In genomic region chr2:190563109-190563508, GRCh38 we compare ENCODE assay signal across 12 cellular contexts. TPM values are rescaled to one million over a fixed set of nuclear protein-coding genes. Genes with fewer than 3 reads are reported as not detected.
DNase-seq lines count a peak whose midpoint lies in the region; ATAC-seq and TF ChIP-seq lines count a peak whose summit lies in the region.
"Had no signal": no experiment of that assay in that cellular context is flagged by ENCODE, and none has a peak within 500 bp of the region (broad histone marks: within the 10 kb centered on the region; RNA-seq: fewer than 3 reads in every experiment).

No MANE protein-coding gene starts in this region.

- H3K4me1 Mint-ChIP-seq in naive thymus-derived CD8-positive, alpha-beta T cell = peaks cover 14 to 25% (median 16%) of the 10 kb centered on the region in 4 donors
- H3K4me1 Mint-ChIP-seq in stimulated activated naive B cell treated with anti-CD40 and anti-IgM and Interleukin-4, amounts not matched to agents 10 μg/mL and 1 μg/mL and 100 μg/mL, for 72 hours = peaks cover 6 to 7% of the 10 kb centered on the region in 2 donors

- H3K4me3 ChIP-seq in esophagus muscularis mucosa = no peak overlapping the region

- no peaks in the 10 kb centered on the region for H3K27me3 Mint-ChIP-seq in naive thymus-derived CD8-positive, alpha-beta T cell
- no peaks in the 10 kb centered on the region for H3K27me3 Mint-ChIP-seq in stimulated activated naive B cell treated with anti-CD40 and anti-IgM and Interleukin-4, amounts not matched to agents 10 μg/mL and 1 μg/mL and 100 μg/mL, for 72 hours

- peak; percentile 19 to 22 for DNase-seq in activated CD8-positive, alpha-beta memory T cell treated with anti-CD3 and anti-CD28 coated beads for 1 hour (ENCODE audit: extremely low read depth in 1 of 2, low read depth in 1 of 2)
- DNase-seq in activated CD8-positive, alpha-beta memory T cell treated with anti-CD3 and anti-CD28 coated beads for 24 hours = no peak
- DNase-seq in activated T-cell treated with anti-CD3 and anti-CD28 coated beads for 4 hours = peak; percentile 85
- DNase-seq in naive thymus-derived CD8-positive, alpha-beta T cell = peak in 3 of 10 donors; percentile 8 to 13 (median 12)
- no peak for DNase-seq in stimulated activated naive B cell treated with anti-CD40 and anti-IgM and Interleukin-4, amounts not matched to agents 10 μg/mL and 1 μg/mL and 100 μg/mL, for 72 hours
- DNase-seq in GM10266 (ENCODE audit: extremely low spot score) = no peak
- DNase-seq in esophagus muscularis mucosa (ENCODE audit: extremely low spot score) = no peak
- no peak for DNase-seq in amniotic stem cell (lab: John Stamatoyannopoulos, UW)
- DNase-seq: ACHN, Kasumi-1, left cardiac atrium had no signal

- TF ChIP-seq POLR2A in esophagus muscularis mucosa (IDR thresholded peaks at IDR 0.05; ENCODE audit: low read depth) = no peak

- no peaks in the 10 kb centered on the region for H3K36me3 ChIP-seq in esophagus muscularis mucosa

- H3K4me1 ChIP-seq in esophagus muscularis mucosa = peaks cover 0 to 3% (median 0%) of the 10 kb centered on the region in 4 donors

- POLR2A ChIA-PET in naive thymus-derived CD8-positive, alpha-beta T cell (lab: Charles Lee) = interaction anchor here (1.7 kb wide), 1 partner anchor 156 kb away, joined by 4 read pairs; no protein-coding TSS in a partner anchor

- no peak for TF ChIP-seq CTCF in GM10266 (IDR thresholded peaks at IDR 0.05; ENCODE audit: control insufficient read depth, insufficient read depth, low read depth, missing control alignments)
- TF ChIP-seq CTCF in esophagus muscularis mucosa (IDR thresholded peaks at IDR 0.05) = no peak

- WGBS in esophagus muscularis mucosa = 88% methylated on average over 8 of the region's 8 CpGs

- peak overlapping the region in 8 of 10 donors; percentile 2 to 87 (median 45) for H3K27ac Mint-ChIP-seq in naive thymus-derived CD8-positive, alpha-beta T cell
- H3K27ac Mint-ChIP-seq in stimulated activated naive B cell treated with anti-CD40 and anti-IgM and Interleukin-4, amounts not matched to agents 10 μg/mL and 1 μg/mL and 100 μg/mL, for 72 hours = peak overlapping the region; percentile 44

- no peaks in the 10 kb centered on the region for H3K27me3 ChIP-seq in esophagus muscularis mucosa

- peaks cover 4 to 23% (median 19%) of the 10 kb centered on the region in 9 donors for H3K9me3 Mint-ChIP-seq in naive thymus-derived CD8-positive, alpha-beta T cell
- peaks cover 14 to 23% of the 10 kb centered on the region in 2 donors for H3K9me3 Mint-ChIP-seq in stimulated activated naive B cell treated with anti-CD40 and anti-IgM and Interleukin-4, amounts not matched to agents 10 μg/mL and 1 μg/mL and 100 μg/mL, for 72 hours

- intact Hi-C loops in esophagus muscularis mucosa (cut with DNase I) = no loop called here

- peaks cover 0 to 14% (median 11%) of the 10 kb centered on the region in 3 donors for H3K36me3 Mint-ChIP-seq in naive thymus-derived CD8-positive, alpha-beta T cell
- peaks cover 7 to 28% of the 10 kb centered on the region in 2 donors for H3K36me3 Mint-ChIP-seq in stimulated activated naive B cell treated with anti-CD40 and anti-IgM and Interleukin-4, amounts not matched to agents 10 μg/mL and 1 μg/mL and 100 μg/mL, for 72 hours

- peaks cover 0 to 14% (median 5%) of the 10 kb centered on the region in 4 donors for H3K9me3 ChIP-seq in esophagus muscularis mucosa

- ATAC-seq in naive thymus-derived CD8-positive, alpha-beta T cell = peak; percentile 60 to 75
- peak; percentile 44 to 57 for ATAC-seq in stimulated activated naive B cell treated with anti-CD40 and anti-IgM and Interleukin-4, amounts not matched to agents 10 μg/mL and 1 μg/mL and 100 μg/mL, for 72 hours (replicated peaks)

- H3K27ac ChIP-seq in esophagus muscularis mucosa (replicated peaks in 1 of 4) = no peak overlapping the region
- H3K27ac ChIP-seq: epithelial cell of prostate had no signal

- no peak for TF ChIP-seq EP300 in esophagus muscularis mucosa (IDR thresholded peaks at IDR 0.05)

- peak overlapping the region in 5 of 10 donors; percentile 10 to 57 (median 31) for H3K4me3 Mint-ChIP-seq in naive thymus-derived CD8-positive, alpha-beta T cell
- no peak overlapping the region for H3K4me3 Mint-ChIP-seq in stimulated activated naive B cell treated with anti-CD40 and anti-IgM and Interleukin-4, amounts not matched to agents 10 μg/mL and 1 μg/mL and 100 μg/mL, for 72 hours

RNA-seq across cellular contexts. Expression of gene NEMP2, which starts 28.6 kb away (rescaled TPM):
- total RNA-seq in naive thymus-derived CD8-positive, alpha-beta T cell = 10 to 100 TPM; 23.4 TPM
- polyA plus RNA-seq in naive thymus-derived CD8-positive, alpha-beta T cell = 10 to 100 TPM; 10.0 to 13.4 (median 12.1) TPM
- 1 to 10 TPM; 2.5 to 5.7 (median 4.3) TPM for total RNA-seq in esophagus muscularis mucosa

Comparison
In these comparisons a context has a peak if more than half of its experiments do, and no peak if none do; other contexts are left out.
1. DNase-seq: peak in activated CD8-positive, alpha-beta memory T cell treated with anti-CD3 and anti-CD28 coated beads for 1 hour (2 of 2) and activated T-cell treated with anti-CD3 and anti-CD28 coated beads for 4 hours (single experiment); none in activated CD8-positive, alpha-beta memory T cell treated with anti-CD3 and anti-CD28 coated beads for 24 hours (single experiment), stimulated activated naive B cell treated with anti-CD40 and anti-IgM and Interleukin-4, amounts not matched to agents 10 μg/mL and 1 μg/mL and 100 μg/mL, for 72 hours (single experiment), GM10266 (single experiment), esophagus muscularis mucosa (single experiment) and amniotic stem cell (single experiment).